Comparison of ENCODE assay signal across 8 cellular contexts in the genomic region with DNA sequence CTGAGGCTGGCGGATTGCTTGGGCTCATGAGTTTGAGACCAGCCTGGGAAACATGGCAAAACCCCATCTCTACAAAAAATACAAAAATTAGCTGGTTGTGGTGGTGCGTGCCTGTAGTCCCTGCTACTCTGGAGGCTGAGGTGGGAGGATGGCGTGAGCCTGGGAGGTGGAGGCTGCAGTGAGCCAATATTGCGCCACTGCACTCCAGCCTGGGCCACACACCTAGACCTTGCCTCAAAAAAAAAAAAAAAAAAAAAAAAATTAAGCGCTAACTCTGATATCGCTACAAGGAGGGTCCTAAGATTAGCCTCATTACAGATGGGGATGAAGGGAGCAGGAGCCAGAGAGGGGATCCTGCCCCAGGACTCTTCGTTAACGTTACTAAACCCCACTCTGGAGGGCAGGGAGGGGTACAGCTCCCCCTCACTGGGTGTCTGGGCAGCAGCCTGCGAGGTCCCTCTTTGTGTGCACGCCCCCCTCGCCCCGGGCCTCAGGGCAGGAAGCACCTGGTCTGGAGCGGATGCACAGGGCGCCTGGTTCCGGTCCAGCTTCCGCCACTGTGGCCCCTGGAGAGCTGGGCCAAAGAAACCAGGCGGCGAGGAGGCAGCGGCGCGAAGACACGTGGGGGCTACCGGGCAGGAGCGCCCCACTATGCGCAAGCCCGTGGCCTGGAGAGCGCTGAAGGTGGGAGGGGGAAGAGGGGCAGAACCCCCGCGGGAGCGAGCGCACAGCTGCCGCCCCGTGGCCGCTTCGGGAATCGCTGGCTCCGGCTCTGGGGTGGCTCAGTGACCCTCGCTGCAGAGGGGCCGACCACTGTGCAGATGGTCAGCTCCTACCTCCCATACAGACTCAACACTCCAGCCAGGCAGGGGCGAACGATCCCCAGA. TPM values are rescaled to one million over a fixed set of nuclear protein-coding genes. Genes with fewer than 3 reads are reported as not detected.
DNase-seq lines count a peak whose midpoint lies in the region; ATAC-seq and TF ChIP-seq lines count a peak whose summit lies in the region.

No MANE protein-coding gene starts in this region.

- TF ChIP-seq CTCF in GM12873 (IDR thresholded peaks at IDR 0.05; ENCODE audit: insufficient read depth, low read depth, low read length, missing control alignments): peak; percentile 97
- peak; percentile 45 for TF ChIP-seq CTCF in mucosa of descending colon (IDR thresholded peaks at IDR 0.05)
- TF ChIP-seq CTCF in testis (IDR thresholded peaks at IDR 0.05): peak; percentile 41 to 62 (median 59)

- H3K27ac ChIP-seq in testis: peak overlapping the region in 1 of 2 donors; percentile 24

- no peaks in the 10 kb centered on the region for H3K36me3 ChIP-seq in mucosa of descending colon (ENCODE audit: low read depth)
- H3K36me3 ChIP-seq in testis (ENCODE audit: low read depth, missing control alignments): no peaks in the 10 kb centered on the region

- intact Hi-C loops in mucosa of descending colon (cut with DNase I, micrococcal nuclease): no loop called here
- intact Hi-C loops in testis (cut with DNase I; ENCODE audit: low total_unique reads): no loop called here

- no peaks in the 10 kb centered on the region for H3K27me3 ChIP-seq in testis

- H3K9me3 ChIP-seq in mucosa of descending colon (no peaks in the 10 kb centered on the region), testis (no peaks in the 10 kb centered on the region)

- no peak overlapping the region for H3K4me3 ChIP-seq in mucosa of descending colon
- H3K4me3 ChIP-seq in testis: peak overlapping the region in 1 of 2 donors; percentile 44

- H3K4me1 ChIP-seq in mucosa of descending colon (ENCODE audit: low read depth) (peaks cover 20% of the 10 kb centered on the region), testis (peaks cover 13% of the 10 kb centered on the region)

- no peak for TF ChIP-seq POLR2A in testis (IDR thresholded peaks at IDR 0.05)

- 57 to 66% methylated on average over 8 to 41 of the region's 41 CpGs for WGBS in testis, 2 donors

- DNase-seq in activated CD4-positive, alpha-beta T cell treated with anti-CD3 and anti-CD28 coated beads for 48 hours: peak; percentile 82
- DNase-seq in dermis blood vessel endothelial cell (peak; percentile 93), mucosa of descending colon (peak; percentile 49 to 92 (median 69)), testis (peak; percentile 46), hippocampal formation (lab: John Stamatoyannopoulos, UW) (no peak)

- ATAC-seq in HG03378 (IDR thresholded peaks at IDR 0.05; ENCODE audit: unreplicated experiment) (peak; percentile 20), mucosa of descending colon (peak; percentile 49), HG03342 (IDR thresholded peaks at IDR 0.05; ENCODE audit: unreplicated experiment) (no peak)

RNA-seq across cellular contexts. Expression of a gene that starts 1.5 kb away (rescaled TPM):
- total RNA-seq in dermis blood vessel endothelial cell (51.8 and 55.0 TPM in 2 replicates), mucosa of descending colon (1 to 10 TPM; 1.7 to 7.6 (median 4.7) TPM), testis (10 to 100 TPM; 15.9 to 35.8 TPM)
- 21.9 TPM for polyA plus RNA-seq in testis (ENCODE audit: insufficient read depth, low read depth, low replicate concordance)

RNA-seq across cellular contexts. Expression of a gene that starts 12.3 kb away (rescaled TPM):
- total RNA-seq in dermis blood vessel endothelial cell (44.7 and 47.0 TPM in 2 replicates), mucosa of descending colon (10 to 100 TPM; 26.6 to 37.9 (median 30.0) TPM), testis (10 to 100 TPM; 44.8 to 50.0 TPM)
- polyA plus RNA-seq in testis (ENCODE audit: insufficient read depth, low read depth, low replicate concordance): 35.9 TPM

RNA-seq across cellular contexts. Expression of a gene that starts 13.9 kb away (rescaled TPM):
- total RNA-seq in dermis blood vessel endothelial cell (35.9 and 136 TPM in 2 replicates), mucosa of descending colon (10 to 100 TPM; 42.2 to 58.9 (median 54.1) TPM), testis (100 to 1,000 TPM in 1 of 2 donors, 10 to 100 TPM in 1; 75.9 to 102 TPM)
- polyA plus RNA-seq in testis (ENCODE audit: insufficient read depth, low read depth, low replicate concordance): 38.2 TPM

RNA-seq across cellular contexts. Expression of a gene that starts 46.0 kb away (rescaled TPM):
- 69.9 and 84.6 TPM in 2 replicates for total RNA-seq in dermis blood vessel endothelial cell
- total RNA-seq in mucosa of descending colon: 10 to 100 TPM; 48.2 to 59.7 (median 49.3) TPM
- total RNA-seq in testis: 10 to 100 TPM; 27.2 to 37.6 TPM
- polyA plus RNA-seq in testis (ENCODE audit: insufficient read depth, low read depth, low replicate concordance): 18.1 TPM

RNA-seq across cellular contexts. Expression of a gene that starts 46.0 kb away (rescaled TPM):
- 25.5 and 30.8 TPM in 2 replicates for total RNA-seq in dermis blood vessel endothelial cell
- total RNA-seq in mucosa of descending colon: 100 to 1,000 TPM; 101 to 117 (median 112) TPM
- total RNA-seq in testis: 10 to 100 TPM; 18.1 to 29.4 TPM
- polyA plus RNA-seq in testis (ENCODE audit: insufficient read depth, low read depth, low replicate concordance): 23.3 TPM

Comparison
In these comparisons a context has a peak if more than half of its experiments do, and no peak if none do; other contexts are left out.
1. CTCF ChIP-seq: peak in every context shown above with its lines; median percentile 97 in GM12873; 59 in testis; 45 in mucosa of descending colon.
2. DNase-seq: peak in activated CD4-positive, alpha-beta T cell treated with anti-CD3 and anti-CD28 coated beads for 48 hours (single experiment), dermis blood vessel endothelial cell (single experiment), mucosa of descending colon (3 of 3) and testis (single experiment); none in hippocampal formation (0 of 2).